17 cellular contexts compared by ENCODE assay signal in the genomic region with DNA sequence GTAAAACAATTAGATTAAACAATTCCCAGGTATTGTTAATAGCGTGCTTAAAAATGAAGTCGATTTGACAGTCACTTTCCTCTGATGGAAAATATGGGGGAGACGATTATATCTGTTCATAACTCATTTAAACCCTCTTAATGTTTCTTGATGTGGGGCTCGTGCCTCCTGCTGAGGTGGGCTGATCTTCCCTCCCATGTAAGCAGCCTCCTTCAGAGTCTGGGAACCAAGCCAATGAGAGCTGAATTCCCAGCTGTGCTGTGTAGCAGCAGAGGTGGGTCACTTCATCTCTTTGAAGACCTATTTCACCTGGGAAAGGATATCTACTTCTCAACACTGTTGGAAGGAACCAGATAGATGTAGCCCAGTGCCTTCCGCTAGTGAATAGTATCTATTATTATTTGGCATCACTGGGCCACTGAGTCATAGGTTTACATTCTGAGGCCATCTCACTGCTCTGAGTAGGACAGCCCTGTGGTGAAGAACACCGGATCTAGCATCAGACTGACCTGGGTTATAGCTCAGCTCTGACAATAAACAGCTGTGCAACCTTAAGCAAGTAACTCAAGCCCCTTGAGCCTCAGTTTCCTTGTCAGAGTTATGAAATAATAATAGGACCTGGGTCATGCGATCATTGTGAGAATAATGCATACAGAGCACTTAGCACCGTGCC.
A peak's percentile ranks its signal among the peaks of the same experiment; 100 is the strongest.
DNase-seq lines count a peak whose midpoint lies in the region; TF ChIP-seq lines count a peak whose summit lies in the region.
"Had no signal": no experiment of that assay in that cellular context is flagged by ENCODE, and none has a peak within 500 bp of the region (broad histone marks: within the 10 kb centered on the region; RNA-seq: fewer than 3 reads in every experiment).

No MANE protein-coding gene starts in this region.

- in situ Hi-C loops in mammary epithelial cell (cut with MboI; ENCODE audit: low sequenced_read_pairs in 2 of 2), result no loop called here

- H3K27ac ChIP-seq in A673 (ENCODE audit: low read depth, low read length, poor library complexity, severe bottlenecking), result no peak overlapping the region
- H3K27ac ChIP-seq in mammary epithelial cell (ENCODE audit: insufficient read depth, low read depth, low read length), result no peak overlapping the region
- H3K27ac ChIP-seq: body of pancreas, prostate gland had no signal

- H3K4me2 ChIP-seq in mammary epithelial cell (ENCODE audit: insufficient read depth, low read depth, low read length), result no peak overlapping the region

- H3K79me2 ChIP-seq in mammary epithelial cell (ENCODE audit: insufficient read depth, low read length), result no peaks in the 10 kb centered on the region

- H3K4me1 ChIP-seq in A673 (ENCODE audit: insufficient read depth, low read length, poor library complexity, severe bottlenecking) (no peaks in the 10 kb centered on the region), mammary epithelial cell (ENCODE audit: insufficient read depth, low read length) (no peaks in the 10 kb centered on the region)
- H3K4me1 ChIP-seq: body of pancreas, prostate gland had no signal

- dilution Hi-C loops in mammary epithelial cell (cut with HindIII; ENCODE audit: low sequenced_read_pairs), result no loop called here

- H3K4me3 ChIP-seq in A673 (ENCODE audit: low read depth, low read length, poor library complexity, severe bottlenecking) (no peak overlapping the region), mammary epithelial cell (replicated peaks in 1 of 3; ENCODE audit: insufficient read depth in 1 of 3, low read depth in 2 of 3, low read length in 3 of 3) (no peak overlapping the region)
- H3K4me3 ChIP-seq: body of pancreas, K562, prostate gland had no signal

- CTCF ChIA-PET in A673 (lab: Charles Lee), result no interaction called here
- CTCF ChIA-PET in mammary epithelial cell (lab: Charles Lee; ENCODE audit: low non-redundant PET), result no interaction called here

- intact Hi-C loops in A673 (cut with micrococcal nuclease; ENCODE audit: unreplicated experiment), result no loop called here
- intact Hi-C loops in mammary epithelial cell (cut with micrococcal nuclease), result no loop called here

- peak; percentile 12 for DNase-seq in A673 (ENCODE audit: low spot score)
- peak; percentile 20 for DNase-seq in GM04503 (ENCODE audit: low read depth)
- DNase-seq in RPMI7951 (ENCODE audit: low read depth), result peak; percentile 77
- peak; percentile 44 for DNase-seq in fibroblast of peridontal ligament (ENCODE audit: extremely low read depth)
- DNase-seq in GF-D8 (lab: John Stamatoyannopoulos, UW), result no peak
- DNase-seq in activated CD4-positive, CD25-positive, alpha-beta regulatory T cell treated with anti-CD3 and anti-CD28 coated beads, Interleukin-2, amount 50 U/mL, for 72 hours, result no peak
- no peak for DNase-seq in SK-N-DZ (ENCODE audit: low spot score)
- no peak for DNase-seq in mammary epithelial cell
- DNase-seq: activated CD4-positive, alpha-beta T cell treated with anti-CD3 and anti-CD28 coated beads, Interleukin-2, amount 50 U/mL, for 4 hours; body of pancreas; CD4-positive, alpha-beta T cell; NCI-H774; PC-3; SIG-M5; small intestine had no signal

- no peaks in the 10 kb centered on the region for H4K20me1 ChIP-seq in mammary epithelial cell (ENCODE audit: insufficient read depth, low read length)

- H3K36me3 ChIP-seq in A673 (ENCODE audit: insufficient read depth, low read length, poor library complexity, severe bottlenecking) (no peaks in the 10 kb centered on the region), mammary epithelial cell (ENCODE audit: insufficient read depth, low read length) (no peaks in the 10 kb centered on the region)
- H3K36me3 ChIP-seq: prostate gland had no signal

- no TSS peak for BruUV-seq in A673 (replicated peaks; lab: Mats Ljungman, UMichigan)
- BruUV-seq in mammary epithelial cell (replicated peaks; lab: Mats Ljungman, UMichigan), result no TSS peak

- no peak overlapping the region for H2AFZ ChIP-seq in mammary epithelial cell (ENCODE audit: low read depth, low read length)

- POLR2A ChIA-PET in A673 (lab: Charles Lee; ENCODE audit: low non-redundant PET), result no interaction called here

- 52% methylated on average over 8 of the region's 8 CpGs for WGBS in mammary epithelial cell (ENCODE audit: low coverage, missing lambda C conversion rate)

- TF ChIP-seq CTCF in A673 (conservative IDR thresholded peaks at IDR 0.05; ENCODE audit: low read depth, low read length) (no peak), mammary epithelial cell (conservative IDR thresholded peaks at IDR 0.05 in 1 of 2, IDR thresholded peaks at IDR 0.05 in 1 of 2; ENCODE audit: extremely low read depth in 1 of 2, insufficient read depth in 1 of 2, low read depth in 1 of 2, low read length in 2 of 2) (no peak)

- no peaks in the 10 kb centered on the region for H3K9me3 ChIP-seq in A673 (ENCODE audit: low read depth, low read length, poor library complexity, severe bottlenecking)
- H3K9me3 ChIP-seq in mammary epithelial cell (replicated peaks; ENCODE audit: insufficient read depth, low read length), result peaks cover 21% of the 10 kb centered on the region
- H3K9me3 ChIP-seq: body of pancreas, prostate gland had no signal

- H3K9ac ChIP-seq in mammary epithelial cell (ENCODE audit: insufficient read depth, low read length), result no peak overlapping the region

- no peaks in the 10 kb centered on the region for H3K27me3 ChIP-seq in A673 (replicated peaks; ENCODE audit: insufficient read depth, low read depth, low read length, poor library complexity)
- H3K27me3 ChIP-seq in mammary epithelial cell (ENCODE audit: insufficient read depth, low read length), result no peaks in the 10 kb centered on the region
- H3K27me3 ChIP-seq: body of pancreas had no signal

Comparison
In these comparisons a context has a peak if more than half of its experiments do, and no peak if none do; other contexts are left out.
1. DNase-seq: peak in A673 (single experiment), GM04503 (single experiment), RPMI7951 (single experiment) and fibroblast of peridontal ligament (single experiment); none in GF-D8 (single experiment), activated CD4-positive, CD25-positive, alpha-beta regulatory T cell treated with anti-CD3 and anti-CD28 coated beads, Interleukin-2, amount 50 U/mL, for 72 hours (single experiment), SK-N-DZ (single experiment) and mammary epithelial cell (single experiment).